In the genomic region with DNA sequence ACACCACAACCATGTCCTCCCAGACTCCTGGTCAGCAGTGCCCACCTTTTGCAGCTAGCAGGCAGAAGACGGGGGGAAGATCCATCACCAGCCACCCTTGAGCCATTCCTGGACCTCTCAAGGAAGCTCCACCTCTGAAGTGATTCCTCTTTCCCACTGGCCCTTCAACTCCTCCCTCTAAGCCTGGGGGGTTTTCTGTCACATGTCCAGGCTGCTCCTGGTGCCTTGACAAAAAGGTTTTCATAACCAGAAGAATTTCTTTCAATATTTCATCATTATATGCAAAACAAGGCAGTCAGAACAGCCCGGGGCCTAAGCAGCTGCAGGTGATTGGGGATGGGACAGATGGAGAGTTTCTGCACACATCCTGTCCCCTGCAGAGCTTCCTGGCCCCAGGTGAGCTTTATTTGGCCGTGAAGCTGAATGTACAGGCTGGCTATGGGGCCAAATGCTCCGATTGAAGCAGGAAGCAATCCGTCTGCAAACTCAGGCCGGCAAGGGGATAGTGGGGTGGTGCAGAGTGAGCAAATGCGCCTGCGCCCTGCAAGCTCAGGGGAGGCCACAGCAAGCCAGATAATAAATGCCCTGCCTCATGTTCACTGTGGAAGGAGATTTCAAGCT, we compare ENCODE assay signal across 1 cellular context.
TF ChIP-seq lines count a peak whose summit lies in the region.

No MANE protein-coding gene starts in this region.

TF ChIP-seq in H1, 55 proteins besides CTCF, POLR2A, EP300 and RAD21 (continued from another document):
- TF ChIP-seq JUND (IDR thresholded peaks at IDR 0.05; ENCODE audit: low read length): no peak
- TF ChIP-seq CTBP2 (IDR thresholded peaks at IDR 0.05; ENCODE audit: borderline replicate concordance, insufficient read depth, insufficient read length, low read length): no peak
- no peak for TF ChIP-seq SIN3A (conservative IDR thresholded peaks at IDR 0.05 in 1 of 2, IDR thresholded peaks at IDR 0.05 in 1 of 2; ENCODE audit: low read depth in 1 of 2, low read length in 2 of 2)
- TF ChIP-seq ASH2L (IDR thresholded peaks at IDR 0.05; ENCODE audit: low read length): no peak
